In the genomic region with DNA sequence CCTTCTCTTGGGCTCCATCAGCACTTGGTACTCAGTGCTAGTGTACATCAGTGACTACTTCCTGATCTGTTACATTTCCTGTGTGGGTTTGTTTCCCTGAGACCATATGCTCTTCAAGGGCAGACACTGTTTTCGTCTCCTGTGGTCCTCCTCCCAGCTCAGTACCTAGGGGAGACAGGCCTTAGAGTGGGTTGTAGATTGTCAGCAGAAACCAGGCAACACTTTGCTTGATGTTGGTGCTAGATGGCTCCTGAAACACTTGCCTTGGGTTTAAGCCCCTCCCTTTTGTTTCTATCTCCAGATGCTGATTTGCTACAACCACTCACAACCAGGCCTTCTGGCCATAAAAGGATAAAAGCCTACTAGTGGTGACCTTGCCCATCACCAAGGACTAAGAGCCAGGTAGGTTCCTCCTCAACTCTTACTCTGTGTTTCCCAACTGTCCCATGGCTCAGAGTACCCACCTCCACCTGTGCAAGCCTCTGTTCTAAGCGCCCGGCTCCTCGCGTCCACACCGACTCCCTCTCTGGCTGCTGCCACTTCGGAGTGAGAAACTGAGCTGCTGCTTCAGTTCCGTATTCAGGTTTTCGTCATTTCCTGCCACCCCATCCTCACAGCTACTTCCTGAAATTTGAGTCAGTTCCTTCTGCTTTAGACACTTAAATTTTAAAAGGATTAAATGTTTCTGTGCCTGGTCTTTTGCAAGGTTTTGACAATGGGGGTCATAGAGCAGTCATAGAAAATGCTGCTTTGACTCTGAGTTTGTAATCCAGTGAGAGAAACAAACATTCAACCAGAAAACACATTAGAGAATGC, we compare ENCODE assay signal across 8 cellular contexts. TPM values are rescaled to one million over a fixed set of nuclear protein-coding genes. Genes with fewer than 3 reads are reported as not detected.
DNase-seq lines count a peak whose midpoint lies in the region; ATAC-seq and TF ChIP-seq lines count a peak whose summit lies in the region.

TSS of gene HCLS1 (minus strand) at position 548 of the 816 bp plus-strand sequence. CDS start 2,556 bp downstream, outside the sequence.

- H3K27me3 ChIP-seq in HAP-1 (ENCODE audit: low read depth) (no peaks in the 10 kb centered on the region), BE2C (no peaks in the 10 kb centered on the region)

- H3K4me1 ChIP-seq in HAP-1 (peaks cover 3% of the 10 kb centered on the region; the same call in 1 of the 2 replicates), BE2C (no peaks in the 10 kb centered on the region)

- DNase-seq in HAP-1 (ENCODE audit: low spot score in 2 of 2) (peak; percentile 24 to 42), NOMO-1 treated with dmso at 0.1 percent for 144 hours (lab: John Stamatoyannopoulos, UW; ENCODE audit: unreplicated experiment) (peak; percentile 95), Right ventricle myocardium inferior (ENCODE audit: missing footprints) (peak; percentile 81), BE2C (no peak), kidney tubule cell (ENCODE audit: low spot score) (no peak)
- DNase-seq in activated T-cell treated with anti-CD3 and anti-CD28 coated beads, Interleukin-2, amount 50 U/mL, for 48 hours: peak; percentile 83 to 84
- peak; percentile 7 to 28 for DNase-seq in stimulated activated CD4-positive, alpha-beta T cell treated with anti-CD3 and anti-CD28 coated beads, Interleukin-1b, Interleukin-23, amount 100 ng/mL, for 1 hour (ENCODE audit: low read depth in 2 of 2)

- ATAC-seq in Right ventricle myocardium inferior: peak; percentile 54

- TF ChIP-seq CTCF in GM12872 (IDR thresholded peaks at IDR 0.05; ENCODE audit: insufficient read depth, low read depth, low read length): peak; percentile 33; the same call in 1 of the 3 replicates
- TF ChIP-seq CTCF in BE2C (IDR thresholded peaks at IDR 0.05; ENCODE audit: low read depth, low read length): no peak

- intact Hi-C loops in Right ventricle myocardium inferior (cut with DNase I): no loop called here

- H3K9me3 ChIP-seq in HAP-1: no peaks in the 10 kb centered on the region
- H3K9me3 ChIP-seq in BE2C: no peaks in the 10 kb centered on the region

- in situ Hi-C loops in HAP-1 (cut with MboI; ENCODE audit: low sequenced_read_pairs): no loop called here

- H3K36me3 ChIP-seq in HAP-1 (replicated peaks): peaks cover 20% of the 10 kb centered on the region
- H3K36me3 ChIP-seq in BE2C: peaks cover 4% of the 10 kb centered on the region; the same call in 1 of the 2 replicates

- H3K4me3 ChIP-seq in HAP-1 (peak within 1 kb of the TSS; percentile 31), BE2C (ENCODE audit: low read depth, low read length) (no peak within 1 kb of the TSS)

RNA-seq across cellular contexts. Expression of gene HCLS1, which starts in this region (rescaled TPM):
- 13.9 TPM for total RNA-seq in Right ventricle myocardium inferior
- polyA plus RNA-seq in BE2C (2012; ENCODE audit: insufficient read depth, insufficient read length, low read depth): 0.79 TPM

Comparison
In these comparisons a context has a peak if more than half of its experiments do, and no peak if none do; other contexts are left out.
1. DNase-seq: peak in HAP-1 (2 of 2), NOMO-1 treated with dmso at 0.1 percent for 144 hours (single experiment), activated T-cell treated with anti-CD3 and anti-CD28 coated beads, Interleukin-2, amount 50 U/mL, for 48 hours (2 of 2), Right ventricle myocardium inferior (single experiment) and stimulated activated CD4-positive, alpha-beta T cell treated with anti-CD3 and anti-CD28 coated beads, Interleukin-1b, Interleukin-23, amount 100 ng/mL, for 1 hour (2 of 2); none in BE2C (single experiment) and kidney tubule cell (single experiment).